In the genomic region with DNA sequence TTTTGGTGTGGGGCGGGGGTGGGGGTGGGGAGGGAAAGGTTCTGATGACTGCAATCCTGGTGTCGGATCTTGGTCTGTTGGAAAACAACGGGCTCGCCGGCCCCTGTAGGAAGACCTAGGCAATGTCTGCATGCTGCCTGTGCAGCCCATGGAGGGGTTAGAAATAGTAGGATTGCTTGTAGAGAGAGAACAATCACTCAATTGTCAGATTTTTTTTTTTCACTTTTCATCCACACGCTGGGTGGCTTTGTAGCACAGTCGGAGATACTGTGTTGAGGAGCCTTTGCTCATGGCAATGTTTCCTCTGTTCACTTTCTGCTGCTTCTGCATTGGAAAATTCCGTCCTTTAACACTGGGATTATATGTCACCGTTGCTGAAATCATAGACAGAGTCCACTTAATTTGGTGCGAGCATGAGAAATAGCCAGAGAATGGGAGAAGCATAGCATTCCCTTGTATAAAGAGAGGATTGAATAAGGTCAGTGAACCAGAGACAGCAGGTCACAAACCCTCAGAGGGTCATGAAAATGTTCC, we compare ENCODE assay signal across 12 cellular contexts.
DNase-seq lines count a peak whose midpoint lies in the region; ATAC-seq and TF ChIP-seq lines count a peak whose summit lies in the region.
"Had no signal": no experiment of that assay in that cellular context is flagged by ENCODE, and none has a peak within 500 bp of the region (broad histone marks: within the 10 kb centered on the region; RNA-seq: fewer than 3 reads in every experiment).

No MANE protein-coding gene starts in this region.

- peaks cover 0 to 3% (median 0%) of the 10 kb centered on the region in 11 donors for H3K9me3 ChIP-seq in heart right ventricle
- no peaks in the 10 kb centered on the region for H3K9me3 ChIP-seq in thoracic aorta
- no peaks in the 10 kb centered on the region for H3K9me3 ChIP-seq in A673 (ENCODE audit: low read depth, low read length, poor library complexity, severe bottlenecking)
- H3K9me3 ChIP-seq: ovary had no signal

- H3K36me3 ChIP-seq in heart right ventricle (no peaks in the 10 kb centered on the region), thoracic aorta (no peaks in the 10 kb centered on the region), A673 (ENCODE audit: insufficient read depth, low read length, poor library complexity, severe bottlenecking) (no peaks in the 10 kb centered on the region)
- H3K36me3 ChIP-seq: ovary had no signal

- CTCF ChIA-PET in A673 (lab: Charles Lee), result no interaction called here

- POLR2A ChIA-PET in A673 (lab: Charles Lee; ENCODE audit: low non-redundant PET), result no interaction called here

- H3K4me1 ChIP-seq in heart right ventricle (peaks cover 0 to 11% (median 0%) of the 10 kb centered on the region in 9 donors), thoracic aorta (ENCODE audit: control insufficient read depth in 1 of 2, low read depth in 2 of 2) (peaks cover 22 to 68% of the 10 kb centered on the region in 2 donors), A673 (ENCODE audit: insufficient read depth, low read length, poor library complexity, severe bottlenecking) (no peaks in the 10 kb centered on the region)

- H3K4me3 ChIP-seq in heart right ventricle, result peak overlapping the region in 6 of 10 donors; percentile 9 to 40 (median 24)
- peak overlapping the region; percentile 54 for H3K4me3 ChIP-seq in thoracic aorta
- no peak overlapping the region for H3K4me3 ChIP-seq in A673 (ENCODE audit: low read depth, low read length, poor library complexity, severe bottlenecking)
- H3K4me3 ChIP-seq: ovary had no signal

- BruUV-seq in A673 (replicated peaks; lab: Mats Ljungman, UMichigan), result no TSS peak

- DNase-seq in heart right ventricle (no peak), midbrain (lab: John Stamatoyannopoulos, UW) (peak; percentile 64), thoracic aorta (ENCODE audit: low spot score) (no peak), A673 (ENCODE audit: low spot score) (no peak), KBM-7 (no peak)
- DNase-seq in stimulated activated CD4-positive, alpha-beta T cell treated with anti-CD3 and anti-CD28 coated beads, Interleukin-2, amount 100 ng/mL, for 24 hours, result no peak
- DNase-seq: ovary; stimulated activated CD4-positive, alpha-beta T cell treated with anti-CD3 and anti-CD28 coated beads, Interleukin-1b, Interleukin-23, amount 100 ng/mL, for 48 hours; T-helper 9 cell had no signal

- H3K27ac ChIP-seq in angular gyrus (ENCODE audit: low read depth, low read length), result peak overlapping the region; percentile 60
- H3K27ac ChIP-seq in heart right ventricle, result peak overlapping the region in 5 of 10 donors; percentile 22 to 48 (median 39)
- peak overlapping the region; percentile 81 to 88 for H3K27ac ChIP-seq in thoracic aorta
- H3K27ac ChIP-seq in A673 (ENCODE audit: low read depth, low read length, poor library complexity, severe bottlenecking), result no peak overlapping the region
- H3K27ac ChIP-seq: ovary had no signal

- WGBS in heart right ventricle, 2 donors, result 59 to 66% methylated on average over 10 of the region's 10 CpGs

- ATAC-seq in heart right ventricle, result peak in 7 of 8 donors; percentile 25 to 68 (median 49)
- ATAC-seq in thoracic aorta (ENCODE audit: insufficient number of reproducible peaks, low FRiP score, low read depth), result peak; percentile 31
- no peak for ATAC-seq in GM18858 (IDR thresholded peaks at IDR 0.05; ENCODE audit: unreplicated experiment)
- ATAC-seq: Panc1 had no signal

- in situ Hi-C loops in KBM-7 (cut with MboI; ENCODE audit: low pct_unique_long_range_greater_than_20kb, low sequenced_read_pairs), result no loop called here

- no peak for TF ChIP-seq CTCF in heart right ventricle (IDR thresholded peaks at IDR 0.05)
- peak; percentile 19 for TF ChIP-seq CTCF in thoracic aorta (IDR thresholded peaks at IDR 0.05)
- TF ChIP-seq CTCF in A673 (conservative IDR thresholded peaks at IDR 0.05; ENCODE audit: low read depth, low read length), result no peak

- intact Hi-C loops in heart right ventricle (cut with DNase I), result no loop called here
- intact Hi-C loops in A673 (cut with micrococcal nuclease; ENCODE audit: unreplicated experiment), result no loop called here

- no peaks in the 10 kb centered on the region for H3K27me3 ChIP-seq in heart right ventricle
- H3K27me3 ChIP-seq in thoracic aorta (replicated peaks; ENCODE audit: insufficient read depth), result no peaks in the 10 kb centered on the region
- H3K27me3 ChIP-seq in A673 (replicated peaks; ENCODE audit: insufficient read depth, low read depth, low read length, poor library complexity), result no peaks in the 10 kb centered on the region
- H3K27me3 ChIP-seq: ovary had no signal
